ENCODE assay signal across 20 cellular contexts in genomic region chr20:34743039-34743438, GRCh38.
"Had no signal": no experiment of that assay in that cellular context is flagged by ENCODE, and none has a peak within 500 bp of the region (broad histone marks: within the 10 kb centered on the region; RNA-seq: fewer than 3 reads in every experiment).

No MANE protein-coding gene starts in this region.

- H3K9me3 ChIP-seq: ascending aorta, body of pancreas, MG63 had no signal

- DNase-seq: activated B cell treated with CpG ODN at 0.5 μM for 24 hours; activated CD4-positive, alpha-beta T cell treated with anti-CD3 and anti-CD28 coated beads for 1 hour; activated CD4-positive, alpha-beta T cell treated with anti-CD3 and anti-CD28 coated beads, Interleukin-2, amount 50 U/mL, for 4 hours; activated effector memory CD4-positive, alpha-beta T cell treated with anti-CD3 and anti-CD28 coated beads, Interleukin-2, amount 50 U/mL, for 16 hours; activated naive CD4-positive, alpha-beta T cell treated with anti-CD3 and anti-CD28 coated beads, Interleukin-2, amount 10 ng/mL, durations not matched to agents 7 days and 5 days; activated T-cell treated with anti-CD3 and anti-CD28 coated beads, Interleukin-2, amount 50 U/mL, for 24 hours; amniotic stem cell; body of pancreas; MG63; NCI-H1105; NCI-H1436; NCI-H1694 treated with DMSO at 0.1 percent for 48 hours; NCI-H2029 treated with DMSO at 0.1 percent for 48 hours; NCI-H345; NCI-H510A; NCI-H526 treated with DMSO at 0.1 percent for 48 hours; NCI-H82; SIG-M5; T1000 had no signal

- H3K4me1 ChIP-seq: ascending aorta, body of pancreas had no signal

- H3K9me3 Mint-ChIP-seq: activated B cell treated with CpG ODN at 0.5 μM for 24 hours; activated naive CD4-positive, alpha-beta T cell treated with anti-CD3 and anti-CD28 coated beads, Interleukin-2, amount 10 ng/mL, durations not matched to agents 7 days and 5 days; activated T-cell treated with anti-CD3 and anti-CD28 coated beads, Interleukin-2, amount 50 U/mL, for 24 hours had no signal

- H3K27me3 ChIP-seq: ascending aorta, body of pancreas, MG63 had no signal

- H3K27ac Mint-ChIP-seq: activated B cell treated with CpG ODN at 0.5 μM for 24 hours; activated T-cell treated with anti-CD3 and anti-CD28 coated beads, Interleukin-2, amount 50 U/mL, for 24 hours had no signal

- H3K4me1 Mint-ChIP-seq: activated B cell treated with CpG ODN at 0.5 μM for 24 hours; activated naive CD4-positive, alpha-beta T cell treated with anti-CD3 and anti-CD28 coated beads, Interleukin-2, amount 10 ng/mL, durations not matched to agents 7 days and 5 days had no signal

- H3K4me3 ChIP-seq: ascending aorta, body of pancreas, MG63 had no signal

- ATAC-seq: body of pancreas had no signal

- H3K27ac ChIP-seq: ascending aorta, body of pancreas had no signal

- H3K27me3 Mint-ChIP-seq: activated B cell treated with CpG ODN at 0.5 μM for 24 hours; activated naive CD4-positive, alpha-beta T cell treated with anti-CD3 and anti-CD28 coated beads, Interleukin-2, amount 10 ng/mL, durations not matched to agents 7 days and 5 days; activated T-cell treated with anti-CD3 and anti-CD28 coated beads, Interleukin-2, amount 50 U/mL, for 24 hours had no signal

- H3K4me3 Mint-ChIP-seq: activated B cell treated with CpG ODN at 0.5 μM for 24 hours; activated naive CD4-positive, alpha-beta T cell treated with anti-CD3 and anti-CD28 coated beads, Interleukin-2, amount 10 ng/mL, durations not matched to agents 7 days and 5 days; activated T-cell treated with anti-CD3 and anti-CD28 coated beads, Interleukin-2, amount 50 U/mL, for 24 hours had no signal
